In the genomic region with DNA sequence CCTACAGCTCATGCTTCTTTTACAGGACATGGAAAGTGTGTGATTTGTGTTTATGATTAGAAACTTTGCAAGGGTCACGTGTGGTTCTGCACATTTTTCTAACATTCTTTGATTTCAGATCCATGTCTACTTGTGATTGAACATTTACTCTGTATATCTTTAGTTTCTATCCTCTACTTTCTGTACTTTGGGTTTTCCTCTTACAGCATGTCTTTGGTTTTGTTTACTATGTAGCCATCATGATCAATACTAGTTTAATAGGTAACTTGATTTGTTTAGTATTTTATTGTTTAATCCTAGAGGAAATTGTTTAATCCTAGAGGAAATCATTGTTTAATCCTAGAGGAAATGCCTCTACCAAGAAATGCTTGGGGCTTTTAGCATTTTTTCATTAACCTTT, we compare ENCODE assay signal across 22 cellular contexts. TPM values are rescaled to one million over a fixed set of nuclear protein-coding genes. Genes with fewer than 3 reads are reported as not detected.
"Had no signal": no experiment of that assay in that cellular context is flagged by ENCODE, and none has a peak within 500 bp of the region (broad histone marks: within the 10 kb centered on the region; RNA-seq: fewer than 3 reads in every experiment).

No MANE protein-coding gene starts in this region.

- H3K9me3 ChIP-seq: SJSA1, SK-N-SH had no signal

- H3K4me3 Mint-ChIP-seq: IgD-negative memory B cell had no signal

- H3K4me1 ChIP-seq: SJSA1 had no signal

- H3K9me3 Mint-ChIP-seq: IgD-negative memory B cell had no signal

- H3K4me1 Mint-ChIP-seq: IgD-negative memory B cell had no signal

- H3K27me3 ChIP-seq: SJSA1 had no signal

- H3K27ac ChIP-seq: KMS-11, SJSA1 had no signal

- ATAC-seq: K562 had no signal

- H3K9ac ChIP-seq: KMS-11, SK-N-SH had no signal

- H3K27ac Mint-ChIP-seq: IgD-negative memory B cell had no signal

- FAIRE-seq: K562, RCC 7860 had no signal

- H3K4me3 ChIP-seq: K562, SJSA1 had no signal

- H3K27me3 Mint-ChIP-seq: IgD-negative memory B cell had no signal

- DNase-seq: Kasumi-1, MM.1S, NCI-H1092 treated with DMSO at 0.1 percent for 48 hours, NCI-H1436, NCI-H187, NCI-H2029, NCI-H2081 treated with DMSO at 0.1 percent for 48 hours, NCI-H2171, NCI-H226, NCI-H446, NCI-H510A, NCI-H524 treated with DMSO at 0.1 percent for 48 hours, NCI-H774, Right ventricle myocardium superior, RPMI8226, SIG-M5, SK-N-SH had no signal

- H3K4me2 ChIP-seq: KMS-11, SK-N-SH had no signal

RNA-seq across cellular contexts. Expression of a gene that starts 52.4 kb away (rescaled TPM):
- total RNA-seq: K562, Right ventricle myocardium superior had no signal
- polyA plus RNA-seq: IgD-negative memory B cell, K562, SK-N-SH had no signal
